ENCODE assay signal across 8 cellular contexts in genomic region chr22:46068908-46069481, GRCh38.
A peak's percentile ranks its signal among the peaks of the same experiment; 100 is the strongest.
DNase-seq lines count a peak whose midpoint lies in the region; ATAC-seq and TF ChIP-seq lines count a peak whose summit lies in the region.

No MANE protein-coding gene starts in this region.

- peaks cover 86% of the 10 kb centered on the region for H3K79me2 ChIP-seq in ACC112 (ENCODE audit: control insufficient read depth, insufficient read depth, low read length, unreplicated experiment)
- H3K79me2 ChIP-seq in GM23248 (ENCODE audit: insufficient read depth): peaks cover 88% of the 10 kb centered on the region

- H3K36me3 ChIP-seq in ACC112 (ENCODE audit: insufficient read depth, low read length) (peaks cover 10% of the 10 kb centered on the region), GM23248 (ENCODE audit: low read depth) (peaks cover 16% of the 10 kb centered on the region)

- peak overlapping the region; percentile 99 for H3K4me2 ChIP-seq in GM23248 (ENCODE audit: unreplicated experiment)

- no peaks in the 10 kb centered on the region for H3K27me3 Mint-ChIP-seq in activated B cell treated with CpG ODN at 0.5 μM for 24 hours

- peaks cover 3% of the 10 kb centered on the region for H3K36me3 Mint-ChIP-seq in activated B cell treated with CpG ODN at 0.5 μM for 24 hours (ENCODE audit: low read depth)
- no peaks in the 10 kb centered on the region for H3K36me3 Mint-ChIP-seq in stimulated activated effector memory CD8-positive, alpha-beta T cell treated with anti-CD3 and anti-CD28 coated beads, Interleukin-12 subunit alpha, Interleukin-12 subunit beta, amount 100 ng/mL, for 72 hours

- no peak for TF ChIP-seq CTCF in activated B cell treated with CpG ODN at 0.5 μM for 24 hours (IDR thresholded peaks at IDR 0.05)

- peak overlapping the region; percentile 85 for H3K27ac Mint-ChIP-seq in activated B cell treated with CpG ODN at 0.5 μM for 24 hours
- H3K27ac Mint-ChIP-seq in stimulated activated effector memory CD8-positive, alpha-beta T cell treated with anti-CD3 and anti-CD28 coated beads, Interleukin-12 subunit alpha, Interleukin-12 subunit beta, amount 100 ng/mL, for 72 hours: no peak overlapping the region

- H3K4me1 Mint-ChIP-seq in activated B cell treated with CpG ODN at 0.5 μM for 24 hours: peaks cover 28% of the 10 kb centered on the region
- H3K4me1 Mint-ChIP-seq in stimulated activated effector memory CD8-positive, alpha-beta T cell treated with anti-CD3 and anti-CD28 coated beads, Interleukin-12 subunit alpha, Interleukin-12 subunit beta, amount 100 ng/mL, for 72 hours: peaks cover 10% of the 10 kb centered on the region

- H3K4me3 ChIP-seq in ACC112 (ENCODE audit: low read depth, low read length): peak overlapping the region; percentile 75
- H3K4me3 ChIP-seq in GM23248: peak overlapping the region; percentile 76

- no peaks in the 10 kb centered on the region for H3K9me3 ChIP-seq in GM23248 (ENCODE audit: low read depth)

- peak overlapping the region; percentile 83 for H3K4me3 Mint-ChIP-seq in activated B cell treated with CpG ODN at 0.5 μM for 24 hours
- peak overlapping the region; percentile 59 for H3K4me3 Mint-ChIP-seq in stimulated activated effector memory CD8-positive, alpha-beta T cell treated with anti-CD3 and anti-CD28 coated beads, Interleukin-12 subunit alpha, Interleukin-12 subunit beta, amount 100 ng/mL, for 72 hours

- H3K4me1 ChIP-seq in ACC112 (ENCODE audit: control insufficient read depth, insufficient read depth, low read length, unreplicated experiment) (peaks cover 9% of the 10 kb centered on the region), GM23248 (ENCODE audit: insufficient read depth) (peaks cover 44% of the 10 kb centered on the region)

- H3K9me2 ChIP-seq in GM23248 (ENCODE audit: insufficient read depth): no peaks in the 10 kb centered on the region

- CTCF ChIA-PET in activated B cell treated with CpG ODN at 0.5 μM for 24 hours (lab: Charles Lee): interaction anchor here (1.0 to 1.3 kb wide), 3 partner anchors 33 to 63 kb away, joined by 3 to 5 read pairs (median 5); no protein-coding TSS in a partner anchor

- WGBS in GM23248 (ENCODE audit: low coverage in 1 of 2, low lambda C conversion rate in 2 of 2, missing lambda C conversion rate in 2 of 2), 2 experiments: 1 to 2% methylated on average over 8 of the region's 8 CpGs

- no peaks in the 10 kb centered on the region for H3K9me3 Mint-ChIP-seq in activated B cell treated with CpG ODN at 0.5 μM for 24 hours
- H3K9me3 Mint-ChIP-seq in stimulated activated effector memory CD8-positive, alpha-beta T cell treated with anti-CD3 and anti-CD28 coated beads, Interleukin-12 subunit alpha, Interleukin-12 subunit beta, amount 100 ng/mL, for 72 hours: no peaks in the 10 kb centered on the region

- intact Hi-C loops in activated B cell treated with CpG ODN at 0.5 μM for 24 hours (cut with micrococcal nuclease) (loop anchor here (1.0 to 2.0 kb wide), 2 partner anchors 11 to 32 kb away; no protein-coding TSS in a partner anchor), cardiac septum (cut with DNase I) (no loop called here)

- in situ Hi-C loops in GM23248 (cut with MboI): no loop called here

- H3K27me3 ChIP-seq in ACC112 (ENCODE audit: insufficient read depth, low read length) (no peaks in the 10 kb centered on the region), GM23248 (replicated peaks; ENCODE audit: insufficient read depth) (no peaks in the 10 kb centered on the region)

- H3K9ac ChIP-seq in GM23248: peak overlapping the region; percentile 97

- no peaks in the 10 kb centered on the region for H4K20me1 ChIP-seq in GM23248 (ENCODE audit: insufficient read depth)

- H2AFZ ChIP-seq in ACC112 (ENCODE audit: low read length, unreplicated experiment) (no peak overlapping the region), GM23248 (no peak overlapping the region)

- peaks cover 50% of the 10 kb centered on the region for H3F3A ChIP-seq in GM23248 (ENCODE audit: insufficient read depth)

- H3K27ac ChIP-seq in ACC112 (ENCODE audit: low read depth, low read length): peak overlapping the region; percentile 100
- H3K27ac ChIP-seq in GM23248: peak overlapping the region; percentile 100

- DNase-seq in GM23248: peak; percentile 84
- no peak for DNase-seq in activated B cell treated with CpG ODN at 0.5 μM for 24 hours
- DNase-seq in cardiac septum (ENCODE audit: low spot score): peak; percentile 76
- DNase-seq in stimulated activated effector memory CD8-positive, alpha-beta T cell treated with anti-CD3 and anti-CD28 coated beads, Interleukin-12 subunit alpha, Interleukin-12 subunit beta, amount 100 ng/mL, for 72 hours (ENCODE audit: low spot score in 2 of 2): no peak

- POLR2A ChIA-PET in activated B cell treated with CpG ODN at 0.5 μM for 24 hours (lab: Charles Lee): interaction anchor here (0.5 to 2.8 kb wide), 10 partner anchors 13 to 267 kb away, joined by 3 to 79 read pairs (median 4); partner anchors contain the start of gene TRMU

- ATAC-seq in activated B cell treated with CpG ODN at 0.5 μM for 24 hours (ENCODE audit: low read depth) (no peak), HG03571 (IDR thresholded peaks at IDR 0.05; ENCODE audit: unreplicated experiment) (no peak), HG03159 (IDR thresholded peaks at IDR 0.05; ENCODE audit: unreplicated experiment) (no peak), HG02623 (IDR thresholded peaks at IDR 0.05; ENCODE audit: unreplicated experiment) (no peak)
- ATAC-seq in stimulated activated effector memory CD8-positive, alpha-beta T cell treated with anti-CD3 and anti-CD28 coated beads, Interleukin-12 subunit alpha, Interleukin-12 subunit beta, amount 100 ng/mL, for 72 hours: no peak

Comparison
In these comparisons a context has a peak if more than half of its experiments do, and no peak if none do; other contexts are left out.
1. DNase-seq: peak in GM23248 (single experiment) and cardiac septum (single experiment); none in activated B cell treated with CpG ODN at 0.5 μM for 24 hours (single experiment) and stimulated activated effector memory CD8-positive, alpha-beta T cell treated with anti-CD3 and anti-CD28 coated beads, Interleukin-12 subunit alpha, Interleukin-12 subunit beta, amount 100 ng/mL, for 72 hours (0 of 2).